ENCODE assay signal across 25 cellular contexts in genomic region chr12:97299867-97300266, GRCh38.
"Had no signal": no experiment of that assay in that cellular context is flagged by ENCODE, and none has a peak within 500 bp of the region (broad histone marks: within the 10 kb centered on the region; RNA-seq: fewer than 3 reads in every experiment).

No MANE protein-coding gene starts in this region.

- H3K36me3 ChIP-seq: left lung, spleen, thoracic aorta, tibial nerve, upper lobe of right lung, uterus had no signal

- H3K27ac ChIP-seq: left lung, psoas muscle, skin epidermis, spleen, thoracic aorta, tibial nerve, upper lobe of right lung, uterus had no signal

- DNase-seq: cortex of kidney; effector memory CD8-positive, alpha-beta T cell; erythroblast; left cardiac atrium; left lung; mesendoderm; midbrain; naive thymus-derived CD4-positive, alpha-beta T cell; nephron progenitor cell; nucleus accumbens; posterior cingulate gyrus; psoas muscle; right cardiac atrium; spleen; stimulated activated CD4-positive, alpha-beta T cell treated with anti-CD3 and anti-CD28 coated beads, Interleukin-4, amount 100 ng/mL, for 4 hours; stimulated activated naive CD8-positive, alpha-beta T cell treated with anti-CD3 and anti-CD28 coated beads, Interleukin-15, Interleukin-2, amounts not matched to agents 100 U/mL and 50 U/mL, for 24 hours; substantia nigra; upper lobe of right lung; uterus had no signal

- ATAC-seq: effector memory CD8-positive, alpha-beta T cell; left cardiac atrium; left lung; naive thymus-derived CD4-positive, alpha-beta T cell; psoas muscle; right cardiac atrium; stimulated activated memory B cell treated with anti-CD40 and anti-IgM and Interleukin-4, amounts not matched to agents 10 μg/mL and 1 μg/mL and 100 μg/mL, for 72 hours; stimulated activated naive CD8-positive, alpha-beta T cell treated with anti-CD3 and anti-CD28 coated beads, Interleukin-15, Interleukin-2, amounts not matched to agents 100 U/mL and 50 U/mL, for 24 hours; upper lobe of right lung had no signal

- H3K27me3 ChIP-seq: left lung, spleen, tibial nerve, upper lobe of right lung, uterus had no signal

- H3K9me3 ChIP-seq: psoas muscle, thoracic aorta, tibial nerve, upper lobe of right lung, uterus had no signal

- FAIRE-seq: endometrium, frontal cortex had no signal

- H3K4me3 Mint-ChIP-seq: effector memory CD8-positive, alpha-beta T cell; naive thymus-derived CD4-positive, alpha-beta T cell; nephron progenitor cell; stimulated activated memory B cell treated with anti-CD40 and anti-IgM and Interleukin-4, amounts not matched to agents 10 μg/mL and 1 μg/mL and 100 μg/mL, for 72 hours had no signal

- H3K36me3 Mint-ChIP-seq: naive thymus-derived CD4-positive, alpha-beta T cell; stimulated activated memory B cell treated with anti-CD40 and anti-IgM and Interleukin-4, amounts not matched to agents 10 μg/mL and 1 μg/mL and 100 μg/mL, for 72 hours had no signal

- H3K4me3 ChIP-seq: left lung, psoas muscle, skin epidermis, spleen, thoracic aorta, tibial nerve, upper lobe of right lung, uterus had no signal

- H3K4me1 Mint-ChIP-seq: naive thymus-derived CD4-positive, alpha-beta T cell; stimulated activated memory B cell treated with anti-CD40 and anti-IgM and Interleukin-4, amounts not matched to agents 10 μg/mL and 1 μg/mL and 100 μg/mL, for 72 hours had no signal

- H3K27ac Mint-ChIP-seq: effector memory CD8-positive, alpha-beta T cell; naive thymus-derived CD4-positive, alpha-beta T cell; nephron progenitor cell; stimulated activated memory B cell treated with anti-CD40 and anti-IgM and Interleukin-4, amounts not matched to agents 10 μg/mL and 1 μg/mL and 100 μg/mL, for 72 hours had no signal

- H3K4me1 ChIP-seq: left lung, psoas muscle, spleen, tibial nerve, upper lobe of right lung, uterus had no signal

- H3K9me3 Mint-ChIP-seq: stimulated activated memory B cell treated with anti-CD40 and anti-IgM and Interleukin-4, amounts not matched to agents 10 μg/mL and 1 μg/mL and 100 μg/mL, for 72 hours had no signal
